In genomic region chr2:119010336-119010735, GRCh38 we compare ENCODE assay signal across 31 cellular contexts.
"Had no signal": no experiment of that assay in that cellular context is flagged by ENCODE, and none has a peak within 500 bp of the region (broad histone marks: within the 10 kb centered on the region; RNA-seq: fewer than 3 reads in every experiment).

No MANE protein-coding gene starts in this region.

- H3K4me1 ChIP-seq: breast epithelium had no signal

- ATAC-seq: activated naive CD4-positive, alpha-beta T cell treated with anti-CD3 and anti-CD28 coated beads, Interleukin-2, amount 50 U/mL, for 72 hours; activated T-cell treated with anti-CD3 and anti-CD28 coated beads, Interleukin-2, amount 50 U/mL, for 4 hours; body of pancreas had no signal

- H3K27ac ChIP-seq: adrenal gland, body of pancreas, breast epithelium, VCaP had no signal

- H3K9me3 ChIP-seq: adrenal gland, body of pancreas, breast epithelium had no signal

- DNase-seq: activated B cell treated with CpG ODN at 0.5 μM for 24 hours; activated CD4-positive, alpha-beta T cell treated with anti-CD3 and anti-CD28 coated beads for 4 hours; activated CD4-positive, CD25-positive, alpha-beta regulatory T cell treated with anti-CD3 and anti-CD28 coated beads, Interleukin-2, amount 50 U/mL, for 72 hours; activated CD8-positive, alpha-beta memory T cell treated with anti-CD3 and anti-CD28 coated beads, Interleukin-2, amount 50 U/mL, for 4 hours; activated gamma-delta T cell treated with Interleukin-2 at 50 U/mL for 16 hours; activated naive CD4-positive, alpha-beta T cell treated with anti-CD3 and anti-CD28 coated beads for 36 hours; activated T-cell treated with anti-CD3 and anti-CD28 coated beads for 4 hours; activated T-cell treated with anti-CD3 and anti-CD28 coated beads, Interleukin-2, amount 50 U/mL, for 4 hours; adrenal gland; body of pancreas; Karpas-422; KBM-7; NCI-H1105; NCI-H1417 treated with DMSO at 0.1 percent for 48 hours; NCI-H187 treated with DMSO at 0.1 percent for 48 hours; NCI-H2081; NCI-H2171 treated with DMSO at 0.1 percent for 48 hours; NCI-H226; NCI-H446 treated with DMSO at 0.1 percent for 48 hours; NCI-H524; NCI-H69; OCI-M1; Right ventricle myocardium superior; SW 1271; T-helper 1 cell; T-helper 2 cell; T-helper 9 cell had no signal

- H3K36me3 ChIP-seq: adrenal gland, breast epithelium had no signal

- H3K27me3 ChIP-seq: body of pancreas had no signal

- FAIRE-seq: astrocyte had no signal

- H3K4me3 ChIP-seq: adrenal gland, body of pancreas, breast epithelium had no signal
